Comparison of ENCODE assay signal across 8 cellular contexts in genomic region chr18:54357660-54358494, GRCh38. TPM values are rescaled to one million over a fixed set of nuclear protein-coding genes. Genes with fewer than 3 reads are reported as not detected.
DNase-seq lines count a peak whose midpoint lies in the region; ATAC-seq, FAIRE-seq and TF ChIP-seq lines count a peak whose summit lies in the region.

Gene C18orf54 (plus strand): TSS chr18:54357906. CDS start chr18:54360573, 2,667 bp downstream.
Gene STARD6 (minus strand): TSS chr18:54357858. CDS start chr18:54354573, 3,285 bp downstream.

- DNase-seq in D721Med (ENCODE audit: insufficient read length, low spot score) (peak; percentile 98), HUDEP-2 (lab: John Stamatoyannopoulos, UW; ENCODE audit: unreplicated experiment in 76 of 76) (peak; percentile 12 to 95 (median 82)), NOMO-1 treated with DMSO at 0.1 percent for 48 hours (lab: John Stamatoyannopoulos, UW; ENCODE audit: unreplicated experiment) (peak; percentile 88), endothelial cell of umbilical vein (ENCODE audit: low read depth, low spot score) (peak; percentile 92), middle frontal gyrus (ENCODE audit: extremely low spot score, low spot score) (peak; percentile 80)
- DNase-seq in activated CD8-positive, alpha-beta memory T cell treated with anti-CD3 and anti-CD28 coated beads, Interleukin-2, amount 50 U/mL, for 1 hour (ENCODE audit: extremely low read depth) = peak; percentile 64
- DNase-seq in stimulated activated CD8-positive, alpha-beta memory T cell treated with anti-CD3 and anti-CD28 coated beads, Interleukin-2, amount 100 ng/mL, for 1 hour (ENCODE audit: low read depth in 2 of 2) = peak; percentile 72 to 81

- H2AFZ ChIP-seq in endothelial cell of umbilical vein (ENCODE audit: low read depth, low read length) = peak within 1 kb of the TSS; percentile 98

- peaks cover 11% of the 10 kb centered on the region for H3K4me1 ChIP-seq in endothelial cell of umbilical vein (ENCODE audit: control insufficient read depth, extremely low read depth, insufficient read depth, low read length)

- H3K36me3 ChIP-seq in endothelial cell of umbilical vein (ENCODE audit: control insufficient read depth in 2 of 2, extremely low read depth in 1 of 2, insufficient read depth in 2 of 2, low read length in 2 of 2) = peaks cover 0 to 5% of the 10 kb centered on the region in 2 experiments

- no peaks in the 10 kb centered on the region for H3K9me3 ChIP-seq in endothelial cell of umbilical vein (replicated peaks; ENCODE audit: control insufficient read depth, insufficient read depth, low read length)

- dilution Hi-C loops in endothelial cell of umbilical vein (cut with MboI; ENCODE audit: extremely low pct_ligation_motif_present, low sequenced_read_pairs) = no loop called here

- H3K4me2 ChIP-seq in endothelial cell of umbilical vein (ENCODE audit: insufficient read depth, low read length) = peak within 1 kb of the TSS; percentile 99

- POLR2A ChIA-PET in endothelial cell of umbilical vein (lab: Charles Lee) = no interaction called here

- H3K27ac ChIP-seq in endothelial cell of umbilical vein (ENCODE audit: insufficient read depth, low read depth, low read length) = peak within 1 kb of the TSS; percentile 51

- H4K20me1 ChIP-seq in endothelial cell of umbilical vein (replicated peaks; ENCODE audit: control insufficient read depth, extremely low read depth, insufficient read depth, low read length) = no peaks in the 10 kb centered on the region

- TF ChIP-seq POLR2A in endothelial cell of umbilical vein (IDR thresholded peaks at IDR 0.05; ENCODE audit: low read depth, low read length) = peak; percentile 86

- peak; percentile 88 for FAIRE-seq in D721Med (lab: Jason Lieb, UNC)
- peak; percentile 67 for FAIRE-seq in endothelial cell of umbilical vein (lab: Jason Lieb, UNC)

- H3K27me3 ChIP-seq in endothelial cell of umbilical vein (ENCODE audit: control insufficient read depth in 2 of 2, insufficient read depth in 2 of 2, low read length in 2 of 2) = no peaks in the 10 kb centered on the region

- BruUV-seq in endothelial cell of umbilical vein (replicated peaks; lab: Mats Ljungman, UMichigan) = no TSS peak

- H3K9ac ChIP-seq in endothelial cell of umbilical vein (replicated peaks; ENCODE audit: extremely low read depth, insufficient read depth, low read length) = peak within 1 kb of the TSS; percentile 78

- TF ChIP-seq CTCF in D721Med (IDR thresholded peaks at IDR 0.05; ENCODE audit: insufficient read depth, missing control alignments) (peak; percentile 41), endothelial cell of umbilical vein (IDR thresholded peaks at IDR 0.05; ENCODE audit: extremely low read depth in 1 of 2, insufficient read depth in 1 of 2, low read depth in 1 of 2, low read length in 2 of 2) (peak; percentile 22 to 23)

- ATAC-seq in GM21390 (IDR thresholded peaks at IDR 0.05; ENCODE audit: unreplicated experiment) = peak; percentile 93

- H3K79me2 ChIP-seq in endothelial cell of umbilical vein (ENCODE audit: control insufficient read depth, insufficient read depth, low read length) = peaks cover 19% of the 10 kb centered on the region

- H3K9me1 ChIP-seq in endothelial cell of umbilical vein (replicated peaks; ENCODE audit: control insufficient read depth, extremely low read depth, insufficient read depth, low read length) = no peaks in the 10 kb centered on the region

- intact Hi-C loops in endothelial cell of umbilical vein (cut with micrococcal nuclease) = loop anchor here (1.0 to 5.0 kb wide), 5 partner anchors 30 to 209 kb away; partner anchors contain the start of gene MBD2

- H3K4me3 ChIP-seq in endothelial cell of umbilical vein (replicated peaks in 1 of 3; ENCODE audit: insufficient read depth in 1 of 3, low read depth in 1 of 3, low read length in 3 of 3) = peak within 1 kb of the TSS; percentile 64 to 98 (median 79)

- CTCF ChIA-PET in endothelial cell of umbilical vein (lab: Charles Lee) = interaction anchor here (1.0 to 3.3 kb wide), 6 partner anchors 14 to 238 kb away, joined by 3 to 32 read pairs (median 5); partner anchors contain the start of gene MBD2

TF ChIP-seq in endothelial cell of umbilical vein, 7 proteins besides CTCF, POLR2A, EP300 and RAD21:
- TF ChIP-seq FOS (IDR thresholded peaks at IDR 0.05; ENCODE audit: borderline replicate concordance, insufficient read depth, low read length) (no peak), MAX (IDR thresholded peaks at IDR 0.05; ENCODE audit: insufficient read depth, insufficient read length) (peak; percentile 45), MYC (IDR thresholded peaks at IDR 0.05; ENCODE audit: low read depth, low read length) (no peak), GATA2 (IDR thresholded peaks at IDR 0.05; ENCODE audit: insufficient read depth, insufficient read length, low read depth, low read length) (no peak), EZH2 (IDR thresholded peaks at IDR 0.05; ENCODE audit: borderline replicate concordance, low read depth, low read length, severe bottlenecking) (no peak), POLR2AphosphoS5 (IDR thresholded peaks at IDR 0.05; ENCODE audit: insufficient read depth, low read depth, low read length) (peak; percentile 79), JUN (IDR thresholded peaks at IDR 0.05; ENCODE audit: borderline replicate concordance, insufficient read depth, insufficient read length, low read depth) (no peak)

RNA-seq across cellular contexts. Expression of gene C18orf54, which starts in this region (rescaled TPM):
- total RNA-seq in endothelial cell of umbilical vein = 20.8 and 21.4 TPM in 2 replicates
- 2.6 and 4.2 TPM in 2 replicates for polyA plus RNA-seq in endothelial cell of umbilical vein
- polyA plus RNA-seq in endothelial cell of umbilical vein (2011; cell fraction: cytosol; rRNA removed) = 4.5 and 4.8 TPM in 2 replicates
- 5.7 and 9.9 TPM in 2 replicates for polyA plus RNA-seq in endothelial cell of umbilical vein (2011; cell fraction: nucleus; rRNA removed)
- polyA plus RNA-seq in endothelial cell of umbilical vein (2012) = 5.7 and 10.7 TPM in 2 replicates
- 4.4 and 4.7 TPM in 2 replicates for polyA minus RNA-seq in endothelial cell of umbilical vein
- 5.1 TPM for polyA minus RNA-seq in endothelial cell of umbilical vein (2011; cell fraction: cytosol; rRNA and poly(A)+ RNA removed)
- 6.3 and 9.3 TPM in 2 replicates for polyA minus RNA-seq in endothelial cell of umbilical vein (2011; cell fraction: nucleus; rRNA and poly(A)+ RNA removed)

RNA-seq across cellular contexts. Expression of gene STARD6, which starts in this region (rescaled TPM):
- not detected in 2 replicates for total RNA-seq in endothelial cell of umbilical vein
- not detected in 2 replicates for polyA plus RNA-seq in endothelial cell of umbilical vein
- polyA plus RNA-seq in endothelial cell of umbilical vein (2011; cell fraction: cytosol; rRNA removed) = 0.08 and 0.16 TPM in 2 replicates
- polyA plus RNA-seq in endothelial cell of umbilical vein (2011; cell fraction: nucleus; rRNA removed) = 0.21 TPM in 1 of 2 replicates, not detected in the other
- polyA plus RNA-seq in endothelial cell of umbilical vein (2012) = 0.68 TPM in 1 of 2 replicates, not detected in the other
- polyA minus RNA-seq in endothelial cell of umbilical vein = not detected in 2 replicates
- not detected for polyA minus RNA-seq in endothelial cell of umbilical vein (2011; cell fraction: cytosol; rRNA and poly(A)+ RNA removed)
- polyA minus RNA-seq in endothelial cell of umbilical vein (2011; cell fraction: nucleus; rRNA and poly(A)+ RNA removed) = not detected in 2 replicates

Comparison
In these comparisons a context has a peak if more than half of its experiments do, and no peak if none do; other contexts are left out.
1. Peak in every context shown above with its lines: DNase-seq, ATAC-seq, H3K4me3 ChIP-seq and H3K27ac ChIP-seq.